Comparison of ENCODE assay signal across 37 cellular contexts in the genomic region with DNA sequence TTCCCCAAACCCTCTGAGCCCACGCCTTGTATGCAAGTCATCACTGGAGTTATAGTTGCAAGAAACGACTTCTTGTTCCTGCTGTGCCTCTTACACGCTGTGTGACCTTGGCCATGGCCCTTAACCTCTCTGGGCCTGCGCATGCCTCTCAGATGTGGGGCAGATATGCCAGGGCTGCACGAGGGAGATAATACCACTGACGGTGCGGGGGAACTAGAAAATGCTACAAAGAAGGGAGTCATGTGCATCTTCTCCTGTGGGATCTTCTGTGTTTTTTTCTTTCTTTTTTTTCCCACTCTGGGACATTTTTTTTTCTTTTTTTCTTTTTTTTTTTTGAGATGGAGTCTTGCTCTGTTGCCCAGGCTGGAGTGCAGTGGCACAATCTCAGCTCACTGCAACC. TPM values are rescaled to one million over a fixed set of nuclear protein-coding genes. Genes with fewer than 3 reads are reported as not detected.
DNase-seq lines count a peak whose midpoint lies in the region; ATAC-seq and TF ChIP-seq lines count a peak whose summit lies in the region.
"Had no signal": no experiment of that assay in that cellular context is flagged by ENCODE, and none has a peak within 500 bp of the region (broad histone marks: within the 10 kb centered on the region; RNA-seq: fewer than 3 reads in every experiment).

No MANE protein-coding gene starts in this region.

- no peak overlapping the region for H2BK5ac ChIP-seq in mesendoderm (ENCODE audit: low read length)

- H3K4me1 Mint-ChIP-seq in IgD-negative memory B cell, result peaks cover 4 to 12% (median 9%) of the 10 kb centered on the region in 3 donors
- H3K4me1 Mint-ChIP-seq in dendritic cell treated with granulocyte-macrophage colony-stimulating factor and Interleukin-4, amounts not matched to agents 40 ng/mL and 50 ng/mL, for 4 days (ENCODE audit: low read depth), result peaks cover 11% of the 10 kb centered on the region

- no peak for TF ChIP-seq CTCF in left ventricle myocardium inferior (IDR thresholded peaks at IDR 0.05; ENCODE audit: borderline replicate concordance)
- no peak for TF ChIP-seq CTCF in osteoblast (IDR thresholded peaks at IDR 0.05; ENCODE audit: extremely low read depth, low read depth, low read length)

- H3K36me3 Mint-ChIP-seq in IgD-negative memory B cell, result no peaks in the 10 kb centered on the region
- H3K36me3 Mint-ChIP-seq in dendritic cell treated with granulocyte-macrophage colony-stimulating factor and Interleukin-4, amounts not matched to agents 40 ng/mL and 50 ng/mL, for 4 days (ENCODE audit: low read depth), result peaks cover 64% of the 10 kb centered on the region

- H4K8ac ChIP-seq in mesendoderm (ENCODE audit: low read depth, low read length), result no peak overlapping the region

- H3K79me2 ChIP-seq in osteoblast (ENCODE audit: insufficient read depth, low read length), result no peaks in the 10 kb centered on the region
- no peaks in the 10 kb centered on the region for H3K79me2 ChIP-seq in mesendoderm (ENCODE audit: control insufficient read depth, insufficient read depth, low read length)

- H3K27ac ChIP-seq in left ventricle myocardium inferior (replicated peaks) (no peak overlapping the region), osteoblast (ENCODE audit: low read depth, low read length) (no peak overlapping the region), mesendoderm (ENCODE audit: low read depth, low read length) (no peak overlapping the region)
- H3K27ac ChIP-seq: coronary artery, heart left ventricle, left lung, pancreas, SJCRH30, skin epidermis, upper lobe of left lung, WERI-Rb-1 had no signal

- H3K27me3 Mint-ChIP-seq in IgD-negative memory B cell, result no peaks in the 10 kb centered on the region
- no peaks in the 10 kb centered on the region for H3K27me3 Mint-ChIP-seq in dendritic cell treated with granulocyte-macrophage colony-stimulating factor and Interleukin-4, amounts not matched to agents 40 ng/mL and 50 ng/mL, for 4 days

- H3K56ac ChIP-seq in mesendoderm (ENCODE audit: low read length), result no peak overlapping the region

- H3K18ac ChIP-seq in mesendoderm (ENCODE audit: low read length), result no peak overlapping the region

- peaks cover 11% of the 10 kb centered on the region for H3K4me1 ChIP-seq in left ventricle myocardium inferior
- peaks cover 6% of the 10 kb centered on the region for H3K4me1 ChIP-seq in osteoblast (ENCODE audit: insufficient read depth, low read length)
- peaks cover 2% of the 10 kb centered on the region for H3K4me1 ChIP-seq in mesendoderm (ENCODE audit: control insufficient read depth, low read depth, low read length)
- H3K4me1 ChIP-seq: pancreas, SJCRH30 had no signal

- H3K9me3 Mint-ChIP-seq in IgD-negative memory B cell, result peaks cover 0 to 3% (median 0%) of the 10 kb centered on the region in 3 donors
- peaks cover 9% of the 10 kb centered on the region for H3K9me3 Mint-ChIP-seq in dendritic cell treated with granulocyte-macrophage colony-stimulating factor and Interleukin-4, amounts not matched to agents 40 ng/mL and 50 ng/mL, for 4 days

- no peak overlapping the region for H3K4me3 ChIP-seq in left ventricle myocardium inferior
- H3K4me3 ChIP-seq in osteoblast (ENCODE audit: insufficient read depth, low read length), result no peak overlapping the region
- no peak overlapping the region for H3K4me3 ChIP-seq in mesendoderm (ENCODE audit: low read length)
- H3K4me3 ChIP-seq: coronary artery, heart left ventricle, left lung, pancreas, SJCRH30, skin epidermis, upper lobe of left lung had no signal

- no peaks in the 10 kb centered on the region for H4K20me1 ChIP-seq in osteoblast (ENCODE audit: insufficient read depth, low read length)

- H4K5ac ChIP-seq in mesendoderm (ENCODE audit: low read length), result no peak overlapping the region

- no peak overlapping the region for H3K23ac ChIP-seq in mesendoderm (ENCODE audit: low read length)

- ATAC-seq in Right ventricle myocardium inferior, result no peak
- ATAC-seq: activated naive CD4-positive, alpha-beta T cell treated with anti-CD3 and anti-CD28 coated beads, Interleukin-2, amount 50 U/mL, for 72 hours; esophagus mucosa; heart left ventricle; left lung; pancreas had no signal

- H3K27me3 ChIP-seq in left ventricle myocardium inferior (ENCODE audit: low read depth) (no peaks in the 10 kb centered on the region), osteoblast (ENCODE audit: insufficient read depth, low read length) (no peaks in the 10 kb centered on the region), mesendoderm (ENCODE audit: insufficient read depth, low read length, poor library complexity) (no peaks in the 10 kb centered on the region)
- H3K27me3 ChIP-seq: heart left ventricle, left lung, pancreas, SJCRH30, upper lobe of left lung had no signal

- no peaks in the 10 kb centered on the region for H3K79me1 ChIP-seq in mesendoderm (ENCODE audit: low read length)

- H2AK5ac ChIP-seq in mesendoderm (ENCODE audit: low read length), result no peak overlapping the region

- H3K9me3 ChIP-seq in left ventricle myocardium inferior (replicated peaks) (peaks cover 12% of the 10 kb centered on the region), osteoblast (ENCODE audit: low read depth, low read length) (peaks cover 6% of the 10 kb centered on the region)
- H3K9me3 ChIP-seq: pancreas had no signal

- H3K27ac Mint-ChIP-seq in IgD-negative memory B cell, result peak overlapping the region; percentile 24 to 88 (median 71)
- peak overlapping the region; percentile 3 for H3K27ac Mint-ChIP-seq in dendritic cell treated with granulocyte-macrophage colony-stimulating factor and Interleukin-4, amounts not matched to agents 40 ng/mL and 50 ng/mL, for 4 days
- H3K27ac Mint-ChIP-seq: activated naive CD4-positive, alpha-beta T cell treated with anti-CD3 and anti-CD28 coated beads, Interleukin-2, amount 50 U/mL, for 72 hours; activated T-helper 1 cell treated with anti-CD3 and anti-CD28 coated beads, Interleukin-12 subunit alpha, Interleukin-12 subunit beta, Interleukin-2, Interleukin-4 antibody, amounts not matched to agents 30 ng/mL and 10 ng/mL and 1 ng/mL, durations not matched to agents 14 hours and 24 hours and 36 hours had no signal

- no peak overlapping the region for H3K4ac ChIP-seq in mesendoderm (ENCODE audit: low read depth, low read length)

- intact Hi-C loops in Right ventricle myocardium inferior (cut with DNase I), result no loop called here
- intact Hi-C loops in left ventricle myocardium inferior (cut with micrococcal nuclease), result no loop called here
- intact Hi-C loops in dendritic cell treated with granulocyte-macrophage colony-stimulating factor and Interleukin-4, amounts not matched to agents 40 ng/mL and 50 ng/mL, for 4 days (cut with micrococcal nuclease), result no loop called here
- intact Hi-C loops in cardiac septum (cut with DNase I), result loop anchor here (5.0 kb wide), 1 partner anchor 42 kb away; the partner anchor contains the start of gene ASF1B

- peak; percentile 16 for DNase-seq in Right ventricle myocardium inferior (ENCODE audit: missing footprints)
- DNase-seq in left ventricle myocardium inferior, result no peak
- peak; percentile 14 for DNase-seq in osteoblast (ENCODE audit: insufficient read length, low spot score, missing footprints)
- DNase-seq in cardiac septum (ENCODE audit: low spot score), result no peak
- DNase-seq in NCI-H510A treated with DMSO at 0.1 percent for 48 hours (lab: John Stamatoyannopoulos, UW), result no peak
- no peak for DNase-seq in mesendoderm
- DNase-seq: activated CD4-positive, alpha-beta T cell treated with anti-CD3 and anti-CD28 coated beads, Interleukin-2, amount 50 U/mL, for 1 hour; activated CD8-positive, alpha-beta memory T cell treated with anti-CD3 and anti-CD28 coated beads, Interleukin-2, amount 50 U/mL, for 48 hours; aorta; COR-L47; effector memory CD4-positive, alpha-beta T cell; H7; heart left ventricle; islet precursor cell; Kasumi-1; left lung; NCI-H1417 treated with DMSO at 0.1 percent for 48 hours; NCI-H2081 treated with DMSO at 0.1 percent for 48 hours; NCI-H2227 treated with DMSO at 0.1 percent for 48 hours; NCI-H748 treated with DMSO at 0.1 percent for 48 hours; pancreas; retina; SJCRH30; stimulated activated naive CD4-positive, alpha-beta T cell; SW 1271; T1000; upper lobe of left lung; WERI-Rb-1 had no signal

- H2AFZ ChIP-seq in osteoblast (ENCODE audit: low read length), result no peak overlapping the region

- H2BK120ac ChIP-seq in mesendoderm (ENCODE audit: low read depth, low read length), result no peak overlapping the region

- no peak overlapping the region for H2BK15ac ChIP-seq in mesendoderm (replicated peaks; ENCODE audit: low read depth)

- H3K36me3 ChIP-seq in left ventricle myocardium inferior (peaks cover 51% of the 10 kb centered on the region), osteoblast (ENCODE audit: insufficient read depth, low read length) (peaks cover 24% of the 10 kb centered on the region), mesendoderm (ENCODE audit: control insufficient read depth, insufficient read depth, low read length) (no peaks in the 10 kb centered on the region)
- H3K36me3 ChIP-seq: pancreas had no signal

- peak overlapping the region in 1 of 4 donors; percentile 86 for H3K4me3 Mint-ChIP-seq in IgD-negative memory B cell
- no peak overlapping the region for H3K4me3 Mint-ChIP-seq in dendritic cell treated with granulocyte-macrophage colony-stimulating factor and Interleukin-4, amounts not matched to agents 40 ng/mL and 50 ng/mL, for 4 days
- H3K4me3 Mint-ChIP-seq: activated T-helper 1 cell treated with anti-CD3 and anti-CD28 coated beads, Interleukin-12 subunit alpha, Interleukin-12 subunit beta, Interleukin-2, Interleukin-4 antibody, amounts not matched to agents 30 ng/mL and 10 ng/mL and 1 ng/mL, durations not matched to agents 14 hours and 24 hours and 36 hours had no signal

- WGBS in mesendoderm (ENCODE audit: extremely low coverage, insufficient coverage, low lambda C conversion rate), result no CpG with 5 or more reads among the region's 7 CpGs

- no peak overlapping the region for H3K9ac ChIP-seq in mesendoderm (ENCODE audit: low read length)

- H3K4me2 ChIP-seq in osteoblast (ENCODE audit: insufficient read depth, low read length) (no peak overlapping the region), mesendoderm (ENCODE audit: low read length) (no peak overlapping the region)

RNA-seq across cellular contexts. Expression of gene SAMD1, which starts 4.3 kb away (rescaled TPM):
- total RNA-seq in Right ventricle myocardium inferior, result 60.2 TPM
- total RNA-seq in left ventricle myocardium inferior, result 46.7 TPM
- 2.8 TPM for polyA plus RNA-seq in IgD-negative memory B cell
- 16.2 and 27.9 TPM in 2 replicates for total RNA-seq in osteoblast
- total RNA-seq in cardiac septum, result 41.8 TPM
- 50.8 TPM for polyA plus RNA-seq in mesendoderm (2013, experiment 1 of 2)
- 57.8 TPM for polyA plus RNA-seq in mesendoderm (2013, experiment 2 of 2)

RNA-seq across cellular contexts. Expression of gene C19orf67, which starts 9.3 kb away (rescaled TPM):
- not detected for total RNA-seq in Right ventricle myocardium inferior
- total RNA-seq in left ventricle myocardium inferior, result not detected
- not detected for polyA plus RNA-seq in IgD-negative memory B cell
- not detected in 2 replicates for total RNA-seq in osteoblast
- not detected for total RNA-seq in cardiac septum
- polyA plus RNA-seq in mesendoderm (2013, experiment 1 of 2), result not detected
- 0.10 TPM for polyA plus RNA-seq in mesendoderm (2013, experiment 2 of 2)
- total RNA-seq: activated naive CD4-positive, alpha-beta T cell treated with anti-CD3 and anti-CD28 coated beads, Interleukin-2, amount 50 U/mL, for 72 hours; aorta; fibroblast of villous mesenchyme; heart left ventricle; left lung; pancreas; SJCRH30 had no signal
- polyA plus RNA-seq: aorta, BJ, heart left ventricle, pancreas had no signal

RNA-seq across cellular contexts. Expression of gene MISP3, which starts 22.3 kb away (rescaled TPM):
- total RNA-seq in Right ventricle myocardium inferior (7.3 TPM), left ventricle myocardium inferior (8.1 TPM), osteoblast (0.59 and 1.1 TPM in 2 replicates), cardiac septum (7.9 TPM)
- 0.16 TPM for polyA plus RNA-seq in IgD-negative memory B cell
- polyA plus RNA-seq in mesendoderm (2013, experiment 1 of 2), result 0.08 TPM
- 0.10 TPM for polyA plus RNA-seq in mesendoderm (2013, experiment 2 of 2)

RNA-seq across cellular contexts. Expression of gene PRKACA, which starts 22.7 kb away (rescaled TPM):
- total RNA-seq in Right ventricle myocardium inferior (494 TPM), left ventricle myocardium inferior (465 TPM), osteoblast (45.6 and 56.3 TPM in 2 replicates), cardiac septum (487 TPM)
- polyA plus RNA-seq in IgD-negative memory B cell, result 1.4 TPM
- 38.0 TPM for polyA plus RNA-seq in mesendoderm (2013, experiment 1 of 2)
- 37.6 TPM for polyA plus RNA-seq in mesendoderm (2013, experiment 2 of 2)

RNA-seq across cellular contexts. Expression of gene PALM3, which starts 33.0 kb away (rescaled TPM):
- total RNA-seq in Right ventricle myocardium inferior, result 0.41 TPM
- 0.38 TPM for total RNA-seq in left ventricle myocardium inferior
- not detected for polyA plus RNA-seq in IgD-negative memory B cell
- not detected in 2 replicates for total RNA-seq in osteoblast
- 0.46 TPM for total RNA-seq in cardiac septum
- 11.7 TPM for polyA plus RNA-seq in mesendoderm (2013, experiment 1 of 2)
- 11.4 TPM for polyA plus RNA-seq in mesendoderm (2013, experiment 2 of 2)
- total RNA-seq: activated naive CD4-positive, alpha-beta T cell treated with anti-CD3 and anti-CD28 coated beads, Interleukin-2, amount 50 U/mL, for 72 hours had no signal

Comparison
In these comparisons a context has a peak if more than half of its experiments do, and no peak if none do; other contexts are left out.
1. DNase-seq: peak in Right ventricle myocardium inferior (single experiment) and osteoblast (single experiment); none in left ventricle myocardium inferior (single experiment), cardiac septum (single experiment), NCI-H510A treated with DMSO at 0.1 percent for 48 hours (single experiment) and mesendoderm (single experiment).